Comparison of ENCODE assay signal across 23 cellular contexts in genomic region chr13:91196958-91197357, GRCh38.
DNase-seq lines count a peak whose midpoint lies in the region; ATAC-seq and TF ChIP-seq lines count a peak whose summit lies in the region.
"Had no signal": no experiment of that assay in that cellular context is flagged by ENCODE, and none has a peak within 500 bp of the region (broad histone marks: within the 10 kb centered on the region; RNA-seq: fewer than 3 reads in every experiment).

No MANE protein-coding gene starts in this region.

- H3K4me3 Mint-ChIP-seq in stimulated activated effector memory CD8-positive, alpha-beta T cell treated with anti-CD3 and anti-CD28 coated beads, Interleukin-12 subunit alpha, Interleukin-12 subunit beta, amount 100 ng/mL, for 72 hours, result no peak overlapping the region
- H3K4me3 Mint-ChIP-seq: B cell, CD14-positive monocyte, T-helper 17 cell had no signal

- DNase-seq in stimulated activated effector memory CD8-positive, alpha-beta T cell treated with anti-CD3 and anti-CD28 coated beads, Interleukin-12 subunit alpha, Interleukin-12 subunit beta, amount 100 ng/mL, for 72 hours (ENCODE audit: low spot score in 2 of 2), result no peak
- DNase-seq in NCI-H1930 (lab: John Stamatoyannopoulos, UW), result no peak
- DNase-seq in midbrain (lab: John Stamatoyannopoulos, UW), result no peak
- no peak for DNase-seq in psoas muscle
- DNase-seq: DMS53, EL, GF-D8, MM.1S, NCI-H1048, NCI-H1417 treated with DMSO at 0.1 percent for 48 hours, NCI-H187, NCI-H510A, SHP77 treated with DMSO at 0.1 percent for 48 hours, SW 1271, T-helper 17 cell had no signal

- H3K27ac Mint-ChIP-seq in stimulated activated effector memory CD8-positive, alpha-beta T cell treated with anti-CD3 and anti-CD28 coated beads, Interleukin-12 subunit alpha, Interleukin-12 subunit beta, amount 100 ng/mL, for 72 hours, result no peak overlapping the region
- H3K27ac Mint-ChIP-seq: B cell, CD14-positive monocyte, T-helper 17 cell had no signal

- no peaks in the 10 kb centered on the region for H3K36me3 ChIP-seq in psoas muscle (ENCODE audit: insufficient read depth in 1 of 2, low read depth in 1 of 2)

- H3K4me1 Mint-ChIP-seq in stimulated activated effector memory CD8-positive, alpha-beta T cell treated with anti-CD3 and anti-CD28 coated beads, Interleukin-12 subunit alpha, Interleukin-12 subunit beta, amount 100 ng/mL, for 72 hours, result no peaks in the 10 kb centered on the region
- H3K4me1 Mint-ChIP-seq: B cell, T-helper 17 cell had no signal

- no peak overlapping the region for H3K4me3 ChIP-seq in psoas muscle
- H3K4me3 ChIP-seq: A549, SK-N-MC had no signal

- intact Hi-C loops in psoas muscle (cut with DNase I), result no loop called here

- H3K36me3 Mint-ChIP-seq in stimulated activated effector memory CD8-positive, alpha-beta T cell treated with anti-CD3 and anti-CD28 coated beads, Interleukin-12 subunit alpha, Interleukin-12 subunit beta, amount 100 ng/mL, for 72 hours, result no peaks in the 10 kb centered on the region
- H3K36me3 Mint-ChIP-seq: CD14-positive monocyte had no signal

- ATAC-seq in GM18870 (IDR thresholded peaks at IDR 0.05; ENCODE audit: unreplicated experiment) (peak; percentile 80), HG02885 (IDR thresholded peaks at IDR 0.05; ENCODE audit: poor library complexity, unreplicated experiment) (peak; percentile 59), HG03442 (IDR thresholded peaks at IDR 0.05; ENCODE audit: unreplicated experiment) (peak; percentile 39), psoas muscle (no peak)
- peak; percentile 59 for ATAC-seq in stimulated activated effector memory CD8-positive, alpha-beta T cell treated with anti-CD3 and anti-CD28 coated beads, Interleukin-12 subunit alpha, Interleukin-12 subunit beta, amount 100 ng/mL, for 72 hours
- ATAC-seq: A549, T-helper 17 cell had no signal

- 67 to 75% (median 68%) methylated on average over 4 of the region's 4 CpGs for WGBS in psoas muscle, 3 donors

- no peaks in the 10 kb centered on the region for H3K27me3 ChIP-seq in psoas muscle (ENCODE audit: insufficient read depth in 3 of 3, low read length in 2 of 3)

- H3K4me1 ChIP-seq in psoas muscle, result no peaks in the 10 kb centered on the region
- H3K4me1 ChIP-seq: A549 had no signal

- no peak overlapping the region for H3K27ac ChIP-seq in psoas muscle
- H3K27ac ChIP-seq: A549, RWPE1, SK-N-MC had no signal

- H3K9me3 ChIP-seq in psoas muscle, result no peaks in the 10 kb centered on the region
- H3K9me3 ChIP-seq: A549 had no signal

- no peak for TF ChIP-seq CTCF in psoas muscle (IDR thresholded peaks at IDR 0.05)

- no peaks in the 10 kb centered on the region for H3K9me3 Mint-ChIP-seq in stimulated activated effector memory CD8-positive, alpha-beta T cell treated with anti-CD3 and anti-CD28 coated beads, Interleukin-12 subunit alpha, Interleukin-12 subunit beta, amount 100 ng/mL, for 72 hours

Comparison
In these comparisons a context has a peak if more than half of its experiments do, and no peak if none do; other contexts are left out.
1. ATAC-seq: peak in GM18870 (single experiment), HG02885 (single experiment), HG03442 (single experiment) and stimulated activated effector memory CD8-positive, alpha-beta T cell treated with anti-CD3 and anti-CD28 coated beads, Interleukin-12 subunit alpha, Interleukin-12 subunit beta, amount 100 ng/mL, for 72 hours (single experiment); none in psoas muscle (0 of 4).